In genomic region chr3:81776643-81777042, GRCh38 we compare ENCODE assay signal across 21 cellular contexts.
"Had no signal": no experiment of that assay in that cellular context is flagged by ENCODE, and none has a peak within 500 bp of the region (broad histone marks: within the 10 kb centered on the region; RNA-seq: fewer than 3 reads in every experiment).

No MANE protein-coding gene starts in this region.

- H3K4me1 ChIP-seq: breast epithelium, esophagus squamous epithelium, spleen, tibial nerve, vagina had no signal

- DNase-seq: activated CD4-positive, alpha-beta memory T cell treated with anti-CD3 and anti-CD28 coated beads for 36 hours; activated gamma-delta T cell treated with Interleukin-2 at 50 U/mL for 16 hours; activated naive CD8-positive, alpha-beta T cell treated with anti-CD3 and anti-CD28 coated beads, Interleukin-2, amount 10 ng/mL, durations not matched to agents 7 days and 5 days; activated T-cell treated with anti-CD3 and anti-CD28 coated beads, Interleukin-2, amount 50 U/mL, for 48 hours; aorta; dorsolateral prefrontal cortex; esophagus squamous epithelium; foreskin fibroblast; left cardiac atrium; mucosa of descending colon; naive thymus-derived CD8-positive, alpha-beta T cell; occipital lobe; psoas muscle; right lobe of liver; spleen; stimulated activated CD4-positive, alpha-beta T cell treated with anti-CD3 and anti-CD28 coated beads, Interleukin-1b, Interleukin-23, amount 100 ng/mL, for 48 hours; stimulated activated naive B cell treated with anti-CD40 and anti-IgM and Interleukin-4, amounts not matched to agents 10 μg/mL and 1 μg/mL and 100 μg/mL, for 72 hours had no signal

- H3K9me3 ChIP-seq: breast epithelium, esophagus squamous epithelium, mucosa of descending colon, psoas muscle, right lobe of liver, spleen, tibial nerve, vagina had no signal

- H3K27ac ChIP-seq: breast epithelium, dorsolateral prefrontal cortex, esophagus squamous epithelium, psoas muscle, right lobe of liver, spleen, tibial nerve, vagina had no signal

- H3K36me3 ChIP-seq: breast epithelium, esophagus squamous epithelium, right lobe of liver, spleen, tibial nerve, vagina had no signal

- H3K27me3 ChIP-seq: breast epithelium, dorsolateral prefrontal cortex, esophagus squamous epithelium, right lobe of liver, spleen, tibial nerve, vagina had no signal

- H3K4me3 ChIP-seq: breast epithelium, dorsolateral prefrontal cortex, esophagus squamous epithelium, lung, mucosa of descending colon, psoas muscle, right lobe of liver, spleen, tibial nerve, vagina had no signal

- ATAC-seq: left cardiac atrium; mucosa of descending colon; naive thymus-derived CD8-positive, alpha-beta T cell; psoas muscle; right lobe of liver; stimulated activated naive B cell treated with anti-CD40 and anti-IgM and Interleukin-4, amounts not matched to agents 10 μg/mL and 1 μg/mL and 100 μg/mL, for 72 hours had no signal
